8 cellular contexts compared by ENCODE assay signal in genomic region chr12:93466625-93467350, GRCh38. TPM values are rescaled to one million over a fixed set of nuclear protein-coding genes. Genes with fewer than 3 reads are reported as not detected.
DNase-seq lines count a peak whose midpoint lies in the region; ATAC-seq and TF ChIP-seq lines count a peak whose summit lies in the region.

No MANE protein-coding gene starts in this region.

- H3K27me3 ChIP-seq in BLaER1: no peaks in the 10 kb centered on the region
- H3K27me3 ChIP-seq in body of pancreas: no peaks in the 10 kb centered on the region
- no peaks in the 10 kb centered on the region for H3K27me3 ChIP-seq in muscle layer of duodenum (ENCODE audit: low read depth, low read length)

- H4K20me1 ChIP-seq in BLaER1: 0 out of 2 replicates have a peak, but pooled peaks cover 14% of the 10 kb centered on the region

- peak overlapping the region; percentile 79; the same call in 1 of the 2 replicates for H3K4me3 ChIP-seq in BLaER1
- no peak overlapping the region for H3K4me3 ChIP-seq in body of pancreas
- peak overlapping the region; percentile 89 to 97 for H3K4me3 ChIP-seq in muscle layer of duodenum (ENCODE audit: low read depth in 1 of 2, low read length in 2 of 2)

- intact Hi-C loops in body of pancreas (cut with DNase I): no loop called here

- H3K27ac ChIP-seq in BLaER1 (peak overlapping the region; percentile 95; the same call in 1 of the 2 replicates), body of pancreas (peak overlapping the region in 2 of 4 donors; percentile 91 to 92), muscle layer of duodenum (ENCODE audit: low read length) (no peak overlapping the region)

- peak; percentile 11 for ATAC-seq in HG02588 (IDR thresholded peaks at IDR 0.05; ENCODE audit: unreplicated experiment)
- ATAC-seq in body of pancreas: no peak
- no peak for ATAC-seq in esophagus mucosa
- no peak for ATAC-seq in HG03378 (IDR thresholded peaks at IDR 0.05; ENCODE audit: unreplicated experiment)

- H3K4me1 ChIP-seq in BLaER1 (peaks cover 27% of the 10 kb centered on the region), body of pancreas (peaks cover 18% of the 10 kb centered on the region), muscle layer of duodenum (ENCODE audit: control insufficient read depth in 1 of 2, insufficient read depth in 2 of 2, low read length in 2 of 2) (peaks cover 0 to 15% of the 10 kb centered on the region in 2 donors)

- 0 out of 2 replicates have a peak overlapping the region, but pooled peaks have one; percentile 86 for H3K4me2 ChIP-seq in BLaER1

- H3K36me3 ChIP-seq in BLaER1 (peaks cover 16% of the 10 kb centered on the region), body of pancreas (replicated peaks in 1 of 2; ENCODE audit: insufficient read depth in 1 of 2, low read depth in 2 of 2) (peaks cover 0 to 2% of the 10 kb centered on the region in 2 donors), muscle layer of duodenum (ENCODE audit: control insufficient read depth in 1 of 2, insufficient read depth in 2 of 2, low read length in 2 of 2) (no peaks in the 10 kb centered on the region)

- no peak for TF ChIP-seq POLR2A in body of pancreas (IDR thresholded peaks at IDR 0.05)

- WGBS in body of pancreas, 2 donors: 81 to 89% methylated on average over 9 of the region's 9 CpGs

- TF ChIP-seq CTCF in body of pancreas (IDR thresholded peaks at IDR 0.05): no peak

- H3K9ac ChIP-seq in BLaER1: no peak overlapping the region

- H3K9me3 ChIP-seq in BLaER1 (no peaks in the 10 kb centered on the region), body of pancreas (no peaks in the 10 kb centered on the region), muscle layer of duodenum (ENCODE audit: control insufficient read depth in 1 of 2, low read length in 2 of 2) (no peaks in the 10 kb centered on the region)

- DNase-seq in body of pancreas: peak in 3 of 4 donors; percentile 10 to 31 (median 15)
- no peak for DNase-seq in dedifferentiated amniotic fluid mesenchymal stem cell (ENCODE audit: extremely low spot score)
- no peak for DNase-seq in HuH-7.5 (ENCODE audit: low spot score)

RNA-seq across cellular contexts. Expression of gene MRPL42, which starts 0.5 kb away (rescaled TPM):
- total RNA-seq in body of pancreas (10 to 100 TPM; 11.9 to 21.4 TPM), esophagus mucosa (47.9 TPM)

RNA-seq across cellular contexts. Expression of gene UBE2N, which starts 25.0 kb away (rescaled TPM):
- total RNA-seq in body of pancreas: 10 to 100 TPM in 1 of 2 donors, 1 to 10 TPM in 1; 6.9 to 11.2 TPM
- total RNA-seq in esophagus mucosa: 89.2 TPM

Comparison
In these comparisons a context has a peak if more than half of its experiments do, and no peak if none do; other contexts are left out.
1. H3K4me3 ChIP-seq: peak in BLaER1 (single experiment) and muscle layer of duodenum (2 of 2); none in body of pancreas (0 of 2).
2. DNase-seq: peak in body of pancreas (3 of 4); none in dedifferentiated amniotic fluid mesenchymal stem cell (single experiment) and HuH-7.5 (single experiment).